ENCODE assay signal across 12 cellular contexts in genomic region chr20:11755071-11755881, GRCh38.
DNase-seq lines count a peak whose midpoint lies in the region; ATAC-seq and TF ChIP-seq lines count a peak whose summit lies in the region.
"Had no signal": no experiment of that assay in that cellular context is flagged by ENCODE, and none has a peak within 500 bp of the region (broad histone marks: within the 10 kb centered on the region; RNA-seq: fewer than 3 reads in every experiment).

No MANE protein-coding gene starts in this region.

- 27 to 32% (median 31%) methylated on average over 8 of the region's 8 CpGs for WGBS in spleen, 5 donors

- TF ChIP-seq CTCF in BJ (IDR thresholded peaks at IDR 0.05; ENCODE audit: insufficient read depth, low read depth, low read length) (0 out of 2 replicates have a peak, but pooled peaks have one; percentile 9), epithelial cell of esophagus (IDR thresholded peaks at IDR 0.05; ENCODE audit: insufficient read depth, low read depth, low read length, missing control alignments) (peak; percentile 12), osteoblast (IDR thresholded peaks at IDR 0.05; ENCODE audit: extremely low read depth, low read depth, low read length) (peak; percentile 25), spleen (IDR thresholded peaks at IDR 0.05 in 8 of 11, conservative IDR thresholded peaks at IDR 0.05 in 3 of 11) (no peak)

- intact Hi-C loops in left ventricle myocardium superior (cut with micrococcal nuclease): no loop called here
- intact Hi-C loops in spleen (cut with DNase I; ENCODE audit: low total_unique reads): no loop called here

- H3K4me3 ChIP-seq in BJ (ENCODE audit: low read depth, low read length) (no peak overlapping the region), epithelial cell of esophagus (ENCODE audit: low read length) (no peak overlapping the region), osteoblast (ENCODE audit: insufficient read depth, low read length) (peak overlapping the region; percentile 52), spleen (no peak overlapping the region)

- H3K27ac ChIP-seq in osteoblast (ENCODE audit: low read depth, low read length) (no peak overlapping the region), spleen (no peak overlapping the region)

- H3K36me3 ChIP-seq in BJ (ENCODE audit: control insufficient read depth, insufficient read depth, low read length) (no peaks in the 10 kb centered on the region), osteoblast (ENCODE audit: insufficient read depth, low read length) (no peaks in the 10 kb centered on the region), spleen (no peaks in the 10 kb centered on the region)

- peak overlapping the region; percentile 74 for H3K4me2 ChIP-seq in osteoblast (ENCODE audit: insufficient read depth, low read length)

- POLR2A ChIA-PET in BJ (lab: Charles Lee): no interaction called here

- peak overlapping the region; percentile 61 for H2AFZ ChIP-seq in osteoblast (ENCODE audit: low read length)

- DNase-seq in BJ (ENCODE audit: low read depth): peak; percentile 15
- peak; percentile 29 for DNase-seq in MV-4-11 (lab: John Stamatoyannopoulos, UW)
- DNase-seq in epithelial cell of esophagus (ENCODE audit: low read depth): no peak
- peak; percentile 69 for DNase-seq in osteoblast (ENCODE audit: insufficient read length, low spot score, missing footprints)
- no peak for DNase-seq in SKM-1 (lab: John Stamatoyannopoulos, UW; ENCODE audit: unreplicated experiment)
- DNase-seq in activated gamma-delta T cell (lab: John Stamatoyannopoulos, UW): no peak
- DNase-seq in left ventricle myocardium superior: no peak
- DNase-seq in spleen: no peak
- DNase-seq: activated CD8-positive, alpha-beta memory T cell treated with anti-CD3 and anti-CD28 coated beads for 24 hours; CD8-positive, alpha-beta T cell; NCI-H1694; stimulated activated CD4-positive, alpha-beta T cell treated with anti-CD3 and anti-CD28 coated beads, Interleukin-4, amount 100 ng/mL, for 1 hour had no signal

- no peaks in the 10 kb centered on the region for H3K79me2 ChIP-seq in osteoblast (ENCODE audit: insufficient read depth, low read length)

- H3K9me3 ChIP-seq in osteoblast (ENCODE audit: low read depth, low read length): no peaks in the 10 kb centered on the region
- H3K9me3 ChIP-seq in spleen: peaks cover 0 to 4% (median 0%) of the 10 kb centered on the region in 8 donors

- H4K20me1 ChIP-seq in osteoblast (ENCODE audit: insufficient read depth, low read length): no peaks in the 10 kb centered on the region

- H3K27me3 ChIP-seq in BJ (ENCODE audit: control insufficient read depth, insufficient read depth, low read length): no peaks in the 10 kb centered on the region
- no peaks in the 10 kb centered on the region for H3K27me3 ChIP-seq in osteoblast (ENCODE audit: insufficient read depth, low read length)
- H3K27me3 ChIP-seq in spleen (replicated peaks in 1 of 7): no peaks in the 10 kb centered on the region

- no peak for TF ChIP-seq POLR2A in spleen (IDR thresholded peaks at IDR 0.05)

- no peak for ATAC-seq in left ventricle myocardium superior
- ATAC-seq: CD8-positive, alpha-beta T cell had no signal

- CTCF ChIA-PET in BJ (lab: Yijun Ruan, JAX): interaction anchor here (1.2 kb wide), 1 partner anchor 13 kb away, joined by 3 read pairs; no protein-coding TSS in a partner anchor

- H3K4me1 ChIP-seq in osteoblast (ENCODE audit: insufficient read depth, low read length) (peaks cover 4% of the 10 kb centered on the region), spleen (no peaks in the 10 kb centered on the region)

Comparison
In these comparisons a context has a peak if more than half of its experiments do, and no peak if none do; other contexts are left out.
1. DNase-seq: peak in BJ (single experiment), MV-4-11 (single experiment) and osteoblast (single experiment); none in epithelial cell of esophagus (single experiment), SKM-1 (single experiment), activated gamma-delta T cell (single experiment), left ventricle myocardium superior (single experiment) and spleen (single experiment).
2. CTCF ChIP-seq: peak in BJ (single experiment), epithelial cell of esophagus (single experiment) and osteoblast (single experiment); none in spleen (0 of 11).